ENCODE assay signal across 6 cellular contexts in genomic region chr11:21285104-21285503, GRCh38.
"Had no signal": no experiment of that assay in that cellular context is flagged by ENCODE, and none has a peak within 500 bp of the region (broad histone marks: within the 10 kb centered on the region; RNA-seq: fewer than 3 reads in every experiment).

No MANE protein-coding gene starts in this region.

- H3K9me3 Mint-ChIP-seq: H9 had no signal

- H3K4me1 Mint-ChIP-seq: H9 had no signal

- H3K4me3 ChIP-seq: GM23248, K562 had no signal

- H3K9ac ChIP-seq: GM23248 had no signal

- H3K4me3 Mint-ChIP-seq: H9 had no signal

- ATAC-seq: K562 had no signal

- DNase-seq: GM23248, H9, HCEC 1CT, IMR-90, KG1 had no signal

- H3K27ac ChIP-seq: GM23248 had no signal

- H2AFZ ChIP-seq: GM23248 had no signal
